8 cellular contexts compared by ENCODE assay signal in the genomic region with DNA sequence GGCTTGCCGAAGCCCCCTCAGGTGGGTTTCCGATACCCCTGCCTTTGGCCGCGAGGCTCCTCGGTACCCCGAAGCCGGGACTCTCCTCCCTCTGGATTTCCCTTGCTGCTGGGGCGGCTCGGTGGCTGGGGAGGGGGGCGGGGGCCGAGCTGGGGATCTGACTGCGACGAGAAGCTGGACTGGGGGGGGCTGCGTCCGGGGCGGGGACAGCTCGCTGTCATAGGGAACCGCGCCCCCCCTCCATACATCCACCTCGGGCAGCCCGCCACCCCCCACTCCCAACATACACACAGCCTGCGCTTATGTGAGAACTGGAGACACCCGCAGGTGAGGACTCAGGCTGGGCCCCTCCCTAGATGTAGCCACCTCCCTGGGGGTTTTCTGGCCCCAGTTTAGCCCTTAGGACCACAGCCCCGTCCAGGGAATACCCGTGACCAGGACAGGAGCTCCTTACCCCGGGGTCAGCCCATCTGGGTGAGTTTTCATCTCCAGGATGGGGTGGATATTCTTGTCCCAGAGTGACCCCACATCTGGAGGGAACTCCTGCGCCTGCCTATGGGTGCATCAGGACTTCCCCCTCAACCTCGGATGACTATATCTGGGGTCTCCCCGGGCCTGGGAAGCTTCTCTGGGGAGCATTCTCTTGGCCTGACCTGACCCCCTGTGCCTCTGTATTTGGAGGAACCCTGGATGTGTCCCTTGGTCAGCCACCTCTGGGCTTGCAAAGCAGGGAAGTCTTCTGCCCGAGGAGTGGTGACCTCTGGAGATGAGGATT. TPM values are rescaled to one million over a fixed set of nuclear protein-coding genes. Genes with fewer than 3 reads are reported as not detected.
DNase-seq lines count a peak whose midpoint lies in the region; ATAC-seq, FAIRE-seq and TF ChIP-seq lines count a peak whose summit lies in the region.

No MANE protein-coding gene starts in this region.

- TF ChIP-seq POLR2A in erythroblast (IDR thresholded peaks at IDR 0.05; ENCODE audit: low read length) = no peak

- H3K36me3 Mint-ChIP-seq in CD4-positive, alpha-beta T cell (ENCODE audit: low read depth) = no peaks in the 10 kb centered on the region
- no peaks in the 10 kb centered on the region for H3K36me3 Mint-ChIP-seq in dendritic cell treated with granulocyte-macrophage colony-stimulating factor and Interleukin-4, amounts not matched to agents 40 ng/mL and 50 ng/mL, for 4 days (ENCODE audit: low read depth)

- no peak overlapping the region for H3K27ac ChIP-seq in CD4-positive, alpha-beta T cell (ENCODE audit: low read depth, low read length)
- no peak overlapping the region for H3K27ac ChIP-seq in pancreas

- CTCF ChIA-PET in CD4-positive, alpha-beta T cell (lab: Charles Lee) = interaction anchor here (1.8 to 3.2 kb wide), 3 partner anchors 12 to 91 kb away, joined by 6 to 19 read pairs (median 11); no protein-coding TSS in a partner anchor

- 22 to 43% methylated on average over 14 to 30 of the region's 30 CpGs for WGBS in pancreas, 2 donors

- H3K27ac Mint-ChIP-seq in CD4-positive, alpha-beta T cell = peak overlapping the region; percentile 2
- H3K27ac Mint-ChIP-seq in dendritic cell treated with granulocyte-macrophage colony-stimulating factor and Interleukin-4, amounts not matched to agents 40 ng/mL and 50 ng/mL, for 4 days = no peak overlapping the region

- peaks cover 40% of the 10 kb centered on the region for H3K4me1 Mint-ChIP-seq in CD4-positive, alpha-beta T cell (ENCODE audit: low read depth)
- peaks cover 51% of the 10 kb centered on the region for H3K4me1 Mint-ChIP-seq in dendritic cell treated with granulocyte-macrophage colony-stimulating factor and Interleukin-4, amounts not matched to agents 40 ng/mL and 50 ng/mL, for 4 days (ENCODE audit: low read depth)

- POLR2A ChIA-PET in CD4-positive, alpha-beta T cell (lab: Charles Lee) = interaction anchor here (0.8 to 0.9 kb wide), 2 partner anchors 32 to 91 kb away, joined by 3 read pairs; no protein-coding TSS in a partner anchor

- no peak for DNase-seq in CD4-positive, alpha-beta T cell
- DNase-seq in NCI-H69 (lab: John Stamatoyannopoulos, UW) (peak; percentile 41), pancreas (no peak), RKO (ENCODE audit: low spot score) (no peak), erythroblast (lab: John Stamatoyannopoulos, UW) (no peak), GM10266 (ENCODE audit: extremely low spot score) (no peak)

- no peaks in the 10 kb centered on the region for H3K36me3 ChIP-seq in pancreas

- H3K4me3 ChIP-seq in pancreas = peak overlapping the region in 3 of 4 donors; percentile 56 to 68 (median 57)

- H3K9me3 ChIP-seq in CD4-positive, alpha-beta T cell (ENCODE audit: control insufficient read depth, low read length) = no peaks in the 10 kb centered on the region
- no peaks in the 10 kb centered on the region for H3K9me3 ChIP-seq in pancreas

- intact Hi-C loops in CD4-positive, alpha-beta T cell (cut with DNase I, micrococcal nuclease) = loop anchor here in 1 of 2 experiments (5.0 kb wide), 1 partner anchor 191 kb away; no protein-coding TSS in a partner anchor
- intact Hi-C loops in dendritic cell treated with granulocyte-macrophage colony-stimulating factor and Interleukin-4, amounts not matched to agents 40 ng/mL and 50 ng/mL, for 4 days (cut with micrococcal nuclease) = no loop called here
- intact Hi-C loops in pancreas (cut with DNase I) = loop anchor here in 1 of 3 donors (5.0 kb wide), 1 partner anchor 86 kb away; a partner anchor contains a TSS

- H3K4me3 Mint-ChIP-seq in CD4-positive, alpha-beta T cell = peak overlapping the region; percentile 80
- H3K4me3 Mint-ChIP-seq in dendritic cell treated with granulocyte-macrophage colony-stimulating factor and Interleukin-4, amounts not matched to agents 40 ng/mL and 50 ng/mL, for 4 days = peak overlapping the region; percentile 61

- ATAC-seq in CD4-positive, alpha-beta T cell (ENCODE audit: poor library complexity) = no peak
- ATAC-seq in pancreas (no peak), GM21390 (IDR thresholded peaks at IDR 0.05; ENCODE audit: unreplicated experiment) (no peak)

- no peaks in the 10 kb centered on the region for H3K9me3 Mint-ChIP-seq in CD4-positive, alpha-beta T cell
- H3K9me3 Mint-ChIP-seq in dendritic cell treated with granulocyte-macrophage colony-stimulating factor and Interleukin-4, amounts not matched to agents 40 ng/mL and 50 ng/mL, for 4 days = no peaks in the 10 kb centered on the region

- peaks cover 0 to 6% (median 0%) of the 10 kb centered on the region in 3 donors for H3K4me1 ChIP-seq in pancreas

- TF ChIP-seq CTCF in CD4-positive, alpha-beta T cell (IDR thresholded peaks at IDR 0.05) = no peak
- TF ChIP-seq CTCF in pancreas (IDR thresholded peaks at IDR 0.05) = no peak
- TF ChIP-seq CTCF in GM10266 (IDR thresholded peaks at IDR 0.05; ENCODE audit: control insufficient read depth, insufficient read depth, low read depth, missing control alignments) = no peak

- peaks cover 53% of the 10 kb centered on the region for H3K27me3 Mint-ChIP-seq in CD4-positive, alpha-beta T cell
- peaks cover 67% of the 10 kb centered on the region for H3K27me3 Mint-ChIP-seq in dendritic cell treated with granulocyte-macrophage colony-stimulating factor and Interleukin-4, amounts not matched to agents 40 ng/mL and 50 ng/mL, for 4 days

- H3K27me3 ChIP-seq in CD4-positive, alpha-beta T cell (ENCODE audit: control insufficient read depth, insufficient read depth, low read length) = peaks cover 30% of the 10 kb centered on the region
- no peaks in the 10 kb centered on the region for H3K27me3 ChIP-seq in pancreas

- no peak for FAIRE-seq in pancreas (lab: Jason Lieb, UNC)

RNA-seq across cellular contexts. Expression of a gene that starts 0.7 kb away (rescaled TPM):
- total RNA-seq in CD4-positive, alpha-beta T cell = 1 to 10 TPM; 1.5 to 2.8 TPM
- 1 to 10 TPM in 1 of 6 donors, under 1 TPM in 5; 0.14 to 1.0 (median 0.55) TPM for total RNA-seq in pancreas
- 1 to 10 TPM in 1 of 2 donors, under 1 TPM in 1; 0.38 to 1.0 TPM for polyA plus RNA-seq in pancreas

RNA-seq across cellular contexts. Expression of a gene that starts 27.1 kb away (rescaled TPM):
- 10 to 100 TPM; 78.9 to 80.0 TPM for total RNA-seq in CD4-positive, alpha-beta T cell
- 10 to 100 TPM; 13.7 to 22.8 (median 15.4) TPM for total RNA-seq in pancreas
- 10 to 100 TPM; 12.5 to 22.6 TPM for polyA plus RNA-seq in pancreas

RNA-seq across cellular contexts. Expression of a gene that starts 32.8 kb away (rescaled TPM):
- 1 to 10 TPM; 3.0 to 3.3 TPM for total RNA-seq in CD4-positive, alpha-beta T cell
- 1 to 10 TPM; 1.1 to 6.3 (median 2.8) TPM for total RNA-seq in pancreas
- polyA plus RNA-seq in pancreas = 1 to 10 TPM in 1 of 2 donors, under 1 TPM in 1; 0.72 to 1.9 TPM

RNA-seq across cellular contexts. Expression of a gene that starts 45.7 kb away (rescaled TPM):
- under 1 TPM; 0.41 to 0.47 TPM for total RNA-seq in CD4-positive, alpha-beta T cell
- 10 to 100 TPM in 1 of 6 donors, 1 to 10 TPM in 1, under 1 TPM in 4; 0.75 to 14.2 (median 0.90) TPM for total RNA-seq in pancreas
- polyA plus RNA-seq in pancreas = 10 to 100 TPM in 1 of 2 donors, 1 to 10 TPM in 1; 8.4 to 11.3 TPM

RNA-seq across cellular contexts. Expression of a gene that starts 54.0 kb away (rescaled TPM):
- total RNA-seq in CD4-positive, alpha-beta T cell = 10 to 100 TPM; 51.1 to 52.8 TPM
- 10 to 100 TPM; 16.8 to 29.3 (median 20.9) TPM for total RNA-seq in pancreas
- polyA plus RNA-seq in pancreas = 10 to 100 TPM; 36.5 to 62.0 TPM
